ENCODE assay signal across 6 cellular contexts in genomic region chr5:168810641-168811040, GRCh38.
"Had no signal": no experiment of that assay in that cellular context is flagged by ENCODE, and none has a peak within 500 bp of the region (broad histone marks: within the 10 kb centered on the region; RNA-seq: fewer than 3 reads in every experiment).

No MANE protein-coding gene starts in this region.

- H3K4me3 ChIP-seq: K562 had no signal

- ATAC-seq: HepG2, K562 had no signal

- H3K4me3 Mint-ChIP-seq: IgD-negative memory B cell had no signal

- H3K27ac Mint-ChIP-seq: IgD-negative memory B cell had no signal

- H3K36me3 Mint-ChIP-seq: IgD-negative memory B cell had no signal

- H3K4me1 Mint-ChIP-seq: IgD-negative memory B cell had no signal

- H3K27me3 Mint-ChIP-seq: IgD-negative memory B cell had no signal

- H3K27ac ChIP-seq: HL-60 had no signal

- DNase-seq: IMR-90, KBM-7 had no signal

- H3K9me3 Mint-ChIP-seq: IgD-negative memory B cell had no signal
